ENCODE assay signal across 27 cellular contexts in the genomic region with DNA sequence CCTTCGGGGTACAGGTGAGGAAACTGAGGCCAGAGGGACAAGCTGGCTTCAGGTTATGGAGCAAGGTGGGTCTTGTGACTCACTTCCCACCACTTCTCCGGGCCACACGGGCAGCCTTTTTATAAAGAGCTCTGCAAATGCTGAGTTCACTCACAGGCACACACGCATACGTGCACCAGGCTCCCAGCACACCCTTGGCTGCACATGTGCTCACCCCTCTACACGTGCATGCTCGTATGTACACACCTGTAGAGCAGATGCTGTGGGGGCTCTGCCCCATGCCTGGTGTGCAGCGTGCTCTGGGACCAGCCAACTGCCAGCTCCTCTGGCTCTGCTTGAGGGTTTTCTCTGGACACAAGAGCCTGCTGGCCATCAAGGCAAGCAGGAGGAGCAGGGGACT. TPM values are rescaled to one million over a fixed set of nuclear protein-coding genes. Genes with fewer than 3 reads are reported as not detected.
"Had no signal": no experiment of that assay in that cellular context is flagged by ENCODE, and none has a peak within 500 bp of the region (broad histone marks: within the 10 kb centered on the region; RNA-seq: fewer than 3 reads in every experiment).

No MANE protein-coding gene starts in this region.

- H3K9me3 Mint-ChIP-seq: naive thymus-derived CD4-positive, alpha-beta T cell; natural killer cell treated with Interleukin-12 subunit alpha and Interleukin-12 subunit beta and Interleukin-15 and Interleukin-18, amount 100 ng/mL, for 72 hours; stimulated activated naive B cell treated with anti-CD40 and anti-IgM and Interleukin-4, amounts not matched to agents 10 μg/mL and 1 μg/mL and 100 μg/mL, for 72 hours had no signal

- H3K36me3 ChIP-seq: left ventricle myocardium inferior, neutrophil, ovary, prostate gland, stomach, thyroid gland, transverse colon, upper lobe of left lung, vagina had no signal

- H3K9me3 ChIP-seq: left ventricle myocardium inferior, mucosa of descending colon, neutrophil, ovary, prostate gland, stomach, testis, thyroid gland, transverse colon, upper lobe of left lung, vagina had no signal

- H3K27ac ChIP-seq: left ventricle myocardium inferior, neutrophil, ovary, prostate gland, skin epidermis, stomach, testis, thyroid gland, transverse colon, upper lobe of left lung, vagina had no signal

- H3K36me3 Mint-ChIP-seq: naive thymus-derived CD4-positive, alpha-beta T cell; natural killer cell treated with Interleukin-12 subunit alpha and Interleukin-12 subunit beta and Interleukin-15 and Interleukin-18, amount 100 ng/mL, for 72 hours; stimulated activated naive B cell treated with anti-CD40 and anti-IgM and Interleukin-4, amounts not matched to agents 10 μg/mL and 1 μg/mL and 100 μg/mL, for 72 hours had no signal

- H3K27me3 ChIP-seq: ovary, testis, thyroid gland, transverse colon, upper lobe of left lung, vagina had no signal

- H3K4me3 ChIP-seq: left ventricle myocardium inferior, lung, mucosa of descending colon, ovary, prostate gland, skin epidermis, stomach, testis, thyroid gland, transverse colon, upper lobe of left lung, vagina had no signal

- H3K4me1 Mint-ChIP-seq: stimulated activated naive B cell treated with anti-CD40 and anti-IgM and Interleukin-4, amounts not matched to agents 10 μg/mL and 1 μg/mL and 100 μg/mL, for 72 hours had no signal

- H3K4me3 Mint-ChIP-seq: naive thymus-derived CD4-positive, alpha-beta T cell; natural killer cell treated with Interleukin-12 subunit alpha and Interleukin-12 subunit beta and Interleukin-15 and Interleukin-18, amount 100 ng/mL, for 72 hours; stimulated activated naive B cell treated with anti-CD40 and anti-IgM and Interleukin-4, amounts not matched to agents 10 μg/mL and 1 μg/mL and 100 μg/mL, for 72 hours had no signal

- ATAC-seq: mucosa of descending colon; naive thymus-derived CD4-positive, alpha-beta T cell; natural killer cell treated with Interleukin-12 subunit alpha and Interleukin-12 subunit beta and Interleukin-15 and Interleukin-18, amount 100 ng/mL, for 72 hours; sciatic nerve; stimulated activated naive B cell treated with anti-CD40 and anti-IgM and Interleukin-4, amounts not matched to agents 10 μg/mL and 1 μg/mL and 100 μg/mL, for 72 hours; stimulated activated naive CD8-positive, alpha-beta T cell treated with anti-CD3 and anti-CD28 coated beads, Interleukin-15, Interleukin-2, amounts not matched to agents 100 U/mL and 50 U/mL, for 24 hours had no signal

- H3K27ac Mint-ChIP-seq: naive thymus-derived CD4-positive, alpha-beta T cell; natural killer cell treated with Interleukin-12 subunit alpha and Interleukin-12 subunit beta and Interleukin-15 and Interleukin-18, amount 100 ng/mL, for 72 hours; stimulated activated naive B cell treated with anti-CD40 and anti-IgM and Interleukin-4, amounts not matched to agents 10 μg/mL and 1 μg/mL and 100 μg/mL, for 72 hours had no signal

- H3K4me1 ChIP-seq: left ventricle myocardium inferior, prostate gland, stomach, testis, thyroid gland, transverse colon, upper lobe of left lung, vagina had no signal

- DNase-seq: islet precursor cell; left ventricle myocardium inferior; midbrain; mucosa of descending colon; naive thymus-derived CD4-positive, alpha-beta T cell; occipital lobe; ovary; retina; right cardiac atrium; stimulated activated CD4-positive, alpha-beta T cell treated with anti-CD3 and anti-CD28 coated beads, Interleukin-12 subunit alpha, Interleukin-12 subunit beta, amount 100 ng/mL, for 4 hours; stimulated activated CD4-positive, alpha-beta T cell treated with anti-CD3 and anti-CD28 coated beads, Interleukin-15, amount 100 ng/mL, for 24 hours; stimulated activated CD4-positive, alpha-beta T cell treated with anti-CD3 and anti-CD28 coated beads, Interleukin-2, amount 100 ng/mL, for 24 hours; stimulated activated CD4-positive, alpha-beta T cell treated with anti-CD3 and anti-CD28 coated beads, Interleukin-4, amount 100 ng/mL, for 1 hour; stimulated activated naive B cell treated with anti-CD40 and anti-IgM and Interleukin-4, amounts not matched to agents 10 μg/mL and 1 μg/mL and 100 μg/mL, for 72 hours; stimulated activated naive CD8-positive, alpha-beta T cell treated with anti-CD3 and anti-CD28 coated beads, Interleukin-15, Interleukin-2, amounts not matched to agents 100 U/mL and 50 U/mL, for 24 hours; stomach; testis; thyroid gland; transverse colon had no signal

RNA-seq across cellular contexts. Expression of gene VSTM2L, which starts 29.1 kb away (rescaled TPM):
- total RNA-seq: vagina had no signal
- polyA plus RNA-seq: naive thymus-derived CD4-positive, alpha-beta T cell had no signal
